Comparison of ENCODE assay signal across 9 cellular contexts in the genomic region with DNA sequence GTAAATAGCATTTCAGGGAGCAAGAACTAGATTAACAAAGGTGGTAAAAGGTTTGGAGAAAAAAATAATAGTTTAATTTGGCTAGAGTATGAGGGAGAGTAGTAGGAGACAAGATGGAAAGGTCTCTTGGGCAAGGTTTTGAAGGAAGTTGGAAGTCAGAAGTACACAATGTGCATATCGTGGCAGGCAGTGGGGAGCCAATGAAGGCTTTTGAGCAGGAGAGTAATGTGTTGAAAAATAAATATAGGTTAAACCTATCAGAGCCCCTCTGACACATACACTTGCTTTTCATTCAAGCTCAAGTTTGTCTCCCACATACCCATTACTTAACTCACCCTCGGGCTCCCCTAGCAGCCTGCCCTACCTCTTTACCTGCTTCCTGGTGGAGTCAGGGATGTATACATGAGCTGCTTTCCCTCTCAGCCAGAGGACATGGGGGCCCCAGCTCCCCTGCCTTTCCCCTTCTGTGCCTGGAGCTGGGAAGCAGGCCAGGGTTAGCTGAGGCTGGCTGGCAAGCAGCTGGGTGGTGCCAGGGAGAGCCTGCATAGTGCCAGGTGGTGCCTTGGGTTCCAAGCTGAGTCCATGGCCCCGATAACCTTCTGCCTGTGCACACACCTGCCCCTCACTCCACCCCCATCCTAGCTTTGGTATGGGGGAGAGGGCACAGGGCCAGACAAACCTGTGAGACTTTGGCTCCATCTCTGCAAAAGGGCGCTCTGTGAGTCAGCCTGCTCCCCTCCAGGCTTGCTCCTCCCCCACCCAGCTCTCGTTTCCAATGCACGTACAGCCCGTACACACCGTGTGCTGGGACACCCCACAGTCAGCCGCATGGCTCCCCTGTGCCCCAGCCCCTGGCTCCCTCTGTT. TPM values are rescaled to one million over a fixed set of nuclear protein-coding genes. Genes with fewer than 3 reads are reported as not detected.
DNase-seq lines count a peak whose midpoint lies in the region; ATAC-seq and FAIRE-seq lines count a peak whose summit lies in the region.
"Had no signal": no experiment of that assay in that cellular context is flagged by ENCODE, and none has a peak within 500 bp of the region (broad histone marks: within the 10 kb centered on the region; RNA-seq: fewer than 3 reads in every experiment).

A gene (plus strand): TSS at position 797 of the 866 bp plus-strand sequence. CDS start 32 bp downstream, at position 829.

- FAIRE-seq in small intestine (lab: Jason Lieb, UNC) = no peak

- no peaks in the 10 kb centered on the region for H3K9me3 ChIP-seq in small intestine (ENCODE audit: control insufficient read depth, low read depth)

- H3K36me3 ChIP-seq in small intestine (ENCODE audit: control insufficient read depth in 2 of 2, insufficient read depth in 2 of 2, low read length in 2 of 2) = no peaks in the 10 kb centered on the region

- no peak within 1 kb of the TSS for H3K4me3 ChIP-seq in small intestine (ENCODE audit: low read depth in 1 of 2, low read length in 2 of 2)
- H3K4me3 ChIP-seq: lung had no signal

- 11 to 47% (median 24%) methylated on average over 9 of the region's 9 CpGs for WGBS in small intestine, 3 donors

- H3K4me1 ChIP-seq in small intestine (ENCODE audit: control insufficient read depth in 2 of 2, insufficient read depth in 1 of 2, low read depth in 1 of 2, low read length in 1 of 2) = peaks cover 3 to 5% of the 10 kb centered on the region in 2 donors

- H3K27ac ChIP-seq in small intestine (ENCODE audit: low read depth in 1 of 2, low read length in 1 of 2) = peak within 1 kb of the TSS; percentile 24 to 48

- H3K27me3 ChIP-seq in small intestine (ENCODE audit: control insufficient read depth in 2 of 2, insufficient read depth in 2 of 2, low read length in 2 of 2) = no peaks in the 10 kb centered on the region

- DNase-seq in HPDE6-E6E7 (ENCODE audit: extremely low spot score) (peak; percentile 54), RPMI8226 (peak; percentile 55), left ventricle myocardium superior (peak; percentile 77), small intestine (peak; percentile 79)
- no peak for DNase-seq in activated naive CD4-positive, alpha-beta T cell treated with Interleukin-2 at 50 U/mL for 16 hours
- DNase-seq: NCI-H1417 treated with DMSO at 0.1 percent for 48 hours had no signal

- ATAC-seq in left ventricle myocardium superior (peak; percentile 89), HG03342 (IDR thresholded peaks at IDR 0.05; ENCODE audit: unreplicated experiment) (no peak), GM18502 (IDR thresholded peaks at IDR 0.05; ENCODE audit: poor library complexity, unreplicated experiment) (no peak)

- intact Hi-C loops in left ventricle myocardium superior (cut with micrococcal nuclease) = no loop called here

RNA-seq across cellular contexts. Expression of the gene that starts here (rescaled TPM):
- total RNA-seq in left ventricle myocardium superior = 0.64 TPM
- polyA plus RNA-seq in small intestine = 100 to 1,000 TPM in 1 of 3 donors, 1 to 10 TPM in 2; 4.3 to 172 (median 4.5) TPM

Comparison
In these comparisons a context has a peak if more than half of its experiments do, and no peak if none do; other contexts are left out.
1. Peak in DNase-seq and ATAC-seq in left ventricle myocardium superior; RNA of the gene not detected or under 1 TPM.